9 cellular contexts compared by ENCODE assay signal in genomic region chr14:66507181-66507721, GRCh38. TPM values are rescaled to one million over a fixed set of nuclear protein-coding genes. Genes with fewer than 3 reads are reported as not detected.
DNase-seq lines count a peak whose midpoint lies in the region; ATAC-seq and TF ChIP-seq lines count a peak whose summit lies in the region.
"Had no signal": no experiment of that assay in that cellular context is flagged by ENCODE, and none has a peak within 500 bp of the region (broad histone marks: within the 10 kb centered on the region; RNA-seq: fewer than 3 reads in every experiment).

No MANE protein-coding gene starts in this region.

- 14% methylated on average over 23 of the region's 23 CpGs for WGBS in HUES64

- no peak for TF ChIP-seq CTCF in glutamatergic neuron (IDR thresholded peaks at IDR 0.05; ENCODE audit: partially characterized antibody, unreplicated experiment)
- no peak for TF ChIP-seq CTCF in retinal pigment epithelial cell (conservative IDR thresholded peaks at IDR 0.05; ENCODE audit: low read depth, low read length)

- DNase-seq in DMS53 treated with DMSO at 0.1 percent for 48 hours (lab: John Stamatoyannopoulos, UW; ENCODE audit: unreplicated experiment) (peak; percentile 74), glutamatergic neuron (no peak), retinal pigment epithelial cell (ENCODE audit: low read depth) (no peak), HPDE6-E6E7 (ENCODE audit: extremely low spot score) (no peak), germinal center (ENCODE audit: low spot score) (no peak)
- peak; percentile 53 for DNase-seq in activated CD4-positive, alpha-beta memory T cell treated with anti-CD3 and anti-CD28 coated beads for 36 hours

- peak overlapping the region; percentile 78 for H3K27ac ChIP-seq in HUES64 (ENCODE audit: low read depth, low read length)

- H3K9me3 ChIP-seq in HUES64 (ENCODE audit: insufficient read depth, low read depth, low read length), result no peaks in the 10 kb centered on the region

- peaks cover 7% of the 10 kb centered on the region for H3K4me1 ChIP-seq in HUES64 (ENCODE audit: insufficient read depth, low read length)

- H3K9ac ChIP-seq in HUES64 (ENCODE audit: low read depth, low read length), result peak overlapping the region; percentile 82

- peak overlapping the region; percentile 89 for H3K4me3 Mint-ChIP-seq in activated CD4-positive, alpha-beta memory T cell treated with anti-CD3 and anti-CD28 coated beads for 36 hours
- peak overlapping the region; percentile 94 for H3K4me3 Mint-ChIP-seq in glutamatergic neuron (ENCODE audit: unreplicated experiment)

- no peaks in the 10 kb centered on the region for H3K36me3 Mint-ChIP-seq in activated CD4-positive, alpha-beta memory T cell treated with anti-CD3 and anti-CD28 coated beads for 36 hours
- no peaks in the 10 kb centered on the region for H3K36me3 Mint-ChIP-seq in glutamatergic neuron (ENCODE audit: unreplicated experiment)

- H3K9me3 Mint-ChIP-seq in activated CD4-positive, alpha-beta memory T cell treated with anti-CD3 and anti-CD28 coated beads for 36 hours, result no peaks in the 10 kb centered on the region
- peaks cover 10% of the 10 kb centered on the region for H3K9me3 Mint-ChIP-seq in glutamatergic neuron (ENCODE audit: unreplicated experiment)

- POLR2A ChIA-PET in activated CD4-positive, alpha-beta memory T cell treated with anti-CD3 and anti-CD28 coated beads for 36 hours (lab: Charles Lee), result interaction anchor here (1.6 to 1.9 kb wide), 4 partner anchors 8 to 734 kb away, joined by 4 to 9 read pairs (median 6); partner anchors contain the start of gene PALS1

- peaks cover 35% of the 10 kb centered on the region for H3K27me3 ChIP-seq in HUES64 (ENCODE audit: insufficient read depth, low read length)

- peak overlapping the region; percentile 92 for H3K27ac Mint-ChIP-seq in activated CD4-positive, alpha-beta memory T cell treated with anti-CD3 and anti-CD28 coated beads for 36 hours
- H3K27ac Mint-ChIP-seq in glutamatergic neuron (ENCODE audit: unreplicated experiment), result peak overlapping the region; percentile 88

- no peaks in the 10 kb centered on the region for H3K36me3 ChIP-seq in HUES64 (ENCODE audit: insufficient read depth, low read length)

- H3K4me1 Mint-ChIP-seq in activated CD4-positive, alpha-beta memory T cell treated with anti-CD3 and anti-CD28 coated beads for 36 hours (ENCODE audit: low read depth), result peaks cover 30% of the 10 kb centered on the region
- peaks cover 2% of the 10 kb centered on the region for H3K4me1 Mint-ChIP-seq in glutamatergic neuron (ENCODE audit: low read depth, unreplicated experiment)

- CTCF ChIA-PET in activated CD4-positive, alpha-beta memory T cell treated with anti-CD3 and anti-CD28 coated beads for 36 hours (lab: Charles Lee), result interaction anchor here (1.0 to 2.7 kb wide), 8 partner anchors 9 to 852 kb away, joined by 3 to 8 read pairs (median 4); partner anchors contain the start of gene ATP6V1D

- intact Hi-C loops in activated CD4-positive, alpha-beta memory T cell treated with anti-CD3 and anti-CD28 coated beads for 36 hours (cut with micrococcal nuclease), result loop anchor here (2.0 to 5.0 kb wide), 4 partner anchors 100 to 1410 kb away; partner anchors contain the start of genes RAD51B and ZFYVE26

- ATAC-seq in GM21381 (IDR thresholded peaks at IDR 0.05; ENCODE audit: unreplicated experiment), result peak; percentile 24

- peak overlapping the region; percentile 85 for H3K4me3 ChIP-seq in HUES64 (ENCODE audit: low read length)
- H3K4me3 ChIP-seq in retinal pigment epithelial cell (ENCODE audit: low read length), result peak overlapping the region; percentile 65

- peaks cover 4% of the 10 kb centered on the region for H3K27me3 Mint-ChIP-seq in activated CD4-positive, alpha-beta memory T cell treated with anti-CD3 and anti-CD28 coated beads for 36 hours
- H3K27me3 Mint-ChIP-seq in glutamatergic neuron (ENCODE audit: unreplicated experiment), result peaks cover 2% of the 10 kb centered on the region

RNA-seq across cellular contexts. Expression of gene GPHN, which starts 0.7 kb away (rescaled TPM):
- polyA plus RNA-seq in HUES64 (2013, experiment 1 of 2), result 13.8 TPM
- polyA plus RNA-seq in HUES64 (2013, experiment 2 of 2), result 17.8 TPM
- total RNA-seq in activated CD4-positive, alpha-beta memory T cell treated with anti-CD3 and anti-CD28 coated beads for 36 hours, result 10 to 100 TPM; 19.5 to 23.1 TPM
- total RNA-seq in glutamatergic neuron (ENCODE audit: unreplicated experiment), result 29.8 TPM

RNA-seq across cellular contexts. Expression of gene CCDC196, which starts 21.1 kb away (rescaled TPM):
- not detected for polyA plus RNA-seq in HUES64 (2013, experiment 1 of 2)
- polyA plus RNA-seq in HUES64 (2013, experiment 2 of 2), result not detected
- not detected for total RNA-seq in activated CD4-positive, alpha-beta memory T cell treated with anti-CD3 and anti-CD28 coated beads for 36 hours
- not detected for total RNA-seq in glutamatergic neuron (ENCODE audit: unreplicated experiment)
- total RNA-seq: subcutaneous adipose tissue had no signal

Comparison
In these comparisons a context has a peak if more than half of its experiments do, and no peak if none do; other contexts are left out.
1. DNase-seq: peak in DMS53 treated with DMSO at 0.1 percent for 48 hours (single experiment) and activated CD4-positive, alpha-beta memory T cell treated with anti-CD3 and anti-CD28 coated beads for 36 hours (single experiment); none in glutamatergic neuron (single experiment), retinal pigment epithelial cell (single experiment), HPDE6-E6E7 (single experiment) and germinal center (single experiment).